In the genomic region with DNA sequence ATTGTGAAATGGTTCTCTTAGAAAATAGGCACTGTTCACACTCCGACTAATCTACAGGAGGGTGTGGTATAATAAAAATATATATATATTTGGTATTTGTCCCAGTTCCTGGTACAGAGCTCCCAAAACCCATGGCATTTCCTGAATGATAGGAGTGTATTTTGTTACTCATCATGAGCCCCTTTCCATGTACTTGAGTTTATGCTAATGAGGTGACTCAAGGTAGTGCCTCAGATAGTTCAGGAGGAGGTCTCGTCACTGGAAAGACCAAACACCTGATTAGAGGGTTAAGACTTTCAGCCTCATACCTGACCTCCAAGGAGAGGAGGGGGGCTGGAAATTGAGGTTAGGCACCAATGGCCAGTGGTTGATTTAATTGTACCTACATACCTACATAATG, we compare ENCODE assay signal across 24 cellular contexts. TPM values are rescaled to one million over a fixed set of nuclear protein-coding genes. Genes with fewer than 3 reads are reported as not detected.
DNase-seq lines count a peak whose midpoint lies in the region; TF ChIP-seq lines count a peak whose summit lies in the region.
"Had no signal": no experiment of that assay in that cellular context is flagged by ENCODE, and none has a peak within 500 bp of the region (broad histone marks: within the 10 kb centered on the region; RNA-seq: fewer than 3 reads in every experiment).

No MANE protein-coding gene starts in this region.

- DNase-seq in EH (ENCODE audit: low read depth): peak; percentile 37
- DNase-seq in NCI-H226: peak; percentile 92
- DNase-seq in cardiac fibroblast (ENCODE audit: low read depth in 2 of 2): peak; percentile 53
- peak; percentile 73 for DNase-seq in kidney tubule cell (ENCODE audit: low spot score)
- DNase-seq in NAMALWA (ENCODE audit: low spot score): no peak
- DNase-seq in DMS153 treated with DMSO at 0.1 percent for 48 hours (lab: John Stamatoyannopoulos, UW; ENCODE audit: unreplicated experiment): no peak
- no peak for DNase-seq in right atrium auricular region (ENCODE audit: low spot score)
- DNase-seq: activated CD8-positive, alpha-beta memory T cell treated with anti-CD3 and anti-CD28 coated beads, Interleukin-2, amount 50 U/mL, for 48 hours; activated CD8-positive, alpha-beta T cell treated with anti-CD3 and anti-CD28 coated beads for 36 hours; activated naive CD4-positive, alpha-beta T cell treated with anti-CD3 and anti-CD28 coated beads, Interleukin-2, amount 10 ng/mL, durations not matched to agents 7 days and 5 days; adrenal gland; COR-L47; DMS79 treated with DMSO at 0.1 percent for 48 hours; glutamatergic neuron; kidney; naive thymus-derived CD8-positive, alpha-beta T cell; NCI-H1436 treated with DMSO at 0.1 percent for 48 hours; NCI-H748 treated with DMSO at 0.1 percent for 48 hours; SHP77 treated with DMSO at 0.1 percent for 48 hours; stimulated activated CD4-positive, alpha-beta T cell treated with anti-CD3 and anti-CD28 coated beads, Interleukin-4, amount 100 ng/mL, for 24 hours; tibial artery had no signal

- H3K27ac ChIP-seq in right atrium auricular region: no peak overlapping the region
- H3K27ac ChIP-seq: adrenal gland; BLaER1 treated with 17β-estradiol and CSF1 and Interleukin-3, amounts not matched to agents 10 nM and 100 nM; KMS-11; prostate gland; tibial artery had no signal

- H3K27me3 ChIP-seq in right atrium auricular region: no peaks in the 10 kb centered on the region
- H3K27me3 ChIP-seq: adrenal gland; BLaER1 treated with 17β-estradiol and CSF1 and Interleukin-3, amounts not matched to agents 10 nM and 100 nM; tibial artery had no signal

- H3K4me3 ChIP-seq in cardiac fibroblast (replicated peaks in 1 of 2; ENCODE audit: low read depth in 2 of 2, low read length in 2 of 2) (no peak overlapping the region), right atrium auricular region (no peak overlapping the region)
- H3K4me3 ChIP-seq: adrenal gland; BLaER1 treated with 17β-estradiol and CSF1 and Interleukin-3, amounts not matched to agents 10 nM and 100 nM; prostate gland; tibial artery had no signal

- TF ChIP-seq CTCF in cardiac fibroblast (IDR thresholded peaks at IDR 0.05; ENCODE audit: low read depth, low read length) (no peak), right atrium auricular region (IDR thresholded peaks at IDR 0.05) (no peak)

- H3K4me1 ChIP-seq in right atrium auricular region: no peaks in the 10 kb centered on the region
- H3K4me1 ChIP-seq: adrenal gland, prostate gland, tibial artery had no signal

- no peaks in the 10 kb centered on the region for H3K9me3 ChIP-seq in right atrium auricular region
- H3K9me3 ChIP-seq: adrenal gland, prostate gland, tibial artery had no signal

- peaks cover 61% of the 10 kb centered on the region for H3K36me3 ChIP-seq in right atrium auricular region

RNA-seq across cellular contexts. Expression of a gene that starts 57.9 kb away (rescaled TPM):
- 100 to 1,000 TPM in 1 of 2 donors, 10 to 100 TPM in 1; 63.6 to 111 TPM for total RNA-seq in right atrium auricular region

RNA-seq across cellular contexts. Expression of a gene that starts 58.1 kb away (rescaled TPM):
- 10 to 100 TPM; 26.1 to 37.3 TPM for total RNA-seq in right atrium auricular region

Comparison
In these comparisons a context has a peak if more than half of its experiments do, and no peak if none do; other contexts are left out.
1. DNase-seq: peak in EH (single experiment), NCI-H226 (single experiment), cardiac fibroblast (2 of 2) and kidney tubule cell (single experiment); none in NAMALWA (single experiment), DMS153 treated with DMSO at 0.1 percent for 48 hours (single experiment) and right atrium auricular region (single experiment).